In genomic region chr3:62965311-62965710, GRCh38 we compare ENCODE assay signal across 2 cellular contexts.
TF ChIP-seq lines count a peak whose summit lies in the region.

No MANE protein-coding gene starts in this region.

TF ChIP-seq in H1, 55 proteins besides CTCF, POLR2A, EP300 and RAD21:
- TF ChIP-seq SIRT6 (IDR thresholded peaks at IDR 0.05; ENCODE audit: low read length) (no peak), MAFK (IDR thresholded peaks at IDR 0.05; ENCODE audit: low read depth, low read length) (peak; percentile 96), CHD7 (IDR thresholded peaks at IDR 0.05; ENCODE audit: insufficient replicate concordance, low read length) (no peak), YY1 (IDR thresholded peaks at IDR 0.05; ENCODE audit: low read depth, low read length) (no peak), SP1 (IDR thresholded peaks at IDR 0.05; ENCODE audit: low read depth, low read length) (no peak), NRF1 (IDR thresholded peaks at IDR 0.05; ENCODE audit: low read depth, low read length) (no peak)

TF ChIP-seq in GM12891, 5 proteins besides CTCF, POLR2A, EP300 and RAD21:
- TF ChIP-seq SPI1 (IDR thresholded peaks at IDR 0.05; ENCODE audit: low read depth, low read length) (no peak), PAX5 (IDR thresholded peaks at IDR 0.05; ENCODE audit: insufficient read depth, low read length, severe bottlenecking) (no peak)
